ENCODE assay signal across 24 cellular contexts in genomic region chr6:14690120-14691056, GRCh38.
"Had no signal": no experiment of that assay in that cellular context is flagged by ENCODE, and none has a peak within 500 bp of the region (broad histone marks: within the 10 kb centered on the region; RNA-seq: fewer than 3 reads in every experiment).

No MANE protein-coding gene starts in this region.

- DNase-seq: activated CD4-positive, alpha-beta memory T cell treated with anti-CD3 and anti-CD28 coated beads for 36 hours; activated CD4-positive, alpha-beta T cell treated with anti-CD3 and anti-CD28 coated beads for 36 hours; activated CD4-positive, alpha-beta T cell treated with anti-CD3 and anti-CD28 coated beads, Interleukin-2, amount 10 ng/mL, durations not matched to agents 24 days and 14 days; activated CD4-positive, CD25-positive, alpha-beta regulatory T cell; activated CD4-positive, CD25-positive, alpha-beta regulatory T cell treated with anti-CD3 and anti-CD28 coated beads, Interleukin-2, amount 50 U/mL, for 72 hours; activated CD8-positive, alpha-beta memory T cell treated with anti-CD3 and anti-CD28 coated beads, Interleukin-2, amount 50 U/mL, for 48 hours; activated CD8-positive, alpha-beta T cell treated with anti-CD3 and anti-CD28 coated beads, Interleukin-2, amount 10 ng/mL, durations not matched to agents 7 days and 5 days; activated gamma-delta T cell; activated naive CD4-positive, alpha-beta T cell; activated naive CD4-positive, alpha-beta T cell treated with anti-CD3 and anti-CD28 coated beads, Interleukin-2, amount 10 ng/mL, durations not matched to agents 7 days and 5 days; activated naive CD8-positive, alpha-beta T cell treated with anti-CD3 and anti-CD28 coated beads, Interleukin-2, amount 10 ng/mL, durations not matched to agents 7 days and 5 days; activated T-cell treated with anti-CD3 and anti-CD28 coated beads for 4 hours; activated T-cell treated with anti-CD3 and anti-CD28 coated beads, Interleukin-2, amount 50 U/mL, for 24 hours; activated T-cell treated with anti-CD3 and anti-CD28 coated beads, Interleukin-2, amount 50 U/mL, for 72 hours; central memory CD4-positive, alpha-beta T cell; cerebellar nuclear complex; colonic mucosa; dorsolateral prefrontal cortex; effector memory CD4-positive, alpha-beta T cell; endodermal cell; foreskin fibroblast; head of caudate nucleus; T-helper 17 cell; T1000 had no signal
